ENCODE assay signal across 28 cellular contexts in genomic region chr14:89342049-89342448, GRCh38.
A peak's percentile ranks its signal among the peaks of the same experiment; 100 is the strongest.
DNase-seq lines count a peak whose midpoint lies in the region; ATAC-seq and TF ChIP-seq lines count a peak whose summit lies in the region.
"Had no signal": no experiment of that assay in that cellular context is flagged by ENCODE, and none has a peak within 500 bp of the region (broad histone marks: within the 10 kb centered on the region; RNA-seq: fewer than 3 reads in every experiment).

No MANE protein-coding gene starts in this region.

- H3K36me3 Mint-ChIP-seq in activated T-cell treated with anti-CD3 and anti-CD28 coated beads, Interleukin-2, amount 50 U/mL, for 4 hours (ENCODE audit: insufficient read depth) = peaks cover 25% of the 10 kb centered on the region
- peaks cover 41% of the 10 kb centered on the region for H3K36me3 Mint-ChIP-seq in stimulated activated memory B cell treated with anti-CD40 and anti-IgM and Interleukin-4, amounts not matched to agents 10 μg/mL and 1 μg/mL and 100 μg/mL, for 72 hours

- peaks cover 36% of the 10 kb centered on the region for H3K4me1 Mint-ChIP-seq in activated T-cell treated with anti-CD3 and anti-CD28 coated beads, Interleukin-2, amount 50 U/mL, for 4 hours (ENCODE audit: low read depth)
- peaks cover 43% of the 10 kb centered on the region for H3K4me1 Mint-ChIP-seq in stimulated activated memory B cell treated with anti-CD40 and anti-IgM and Interleukin-4, amounts not matched to agents 10 μg/mL and 1 μg/mL and 100 μg/mL, for 72 hours

- H3K27ac ChIP-seq in SU-DHL-6 (ENCODE audit: low read depth, low read length) = peak overlapping the region; percentile 89
- H3K27ac ChIP-seq: adrenal gland, neutrophil, upper lobe of left lung, VCaP had no signal

- H4K20me1 ChIP-seq in SU-DHL-6 (ENCODE audit: low read depth, low read length) = no peaks in the 10 kb centered on the region

- H3K4me3 ChIP-seq in SU-DHL-6 (ENCODE audit: insufficient read depth, low read length, poor library complexity, severe bottlenecking) = no peak overlapping the region
- H3K4me3 ChIP-seq: adrenal gland, upper lobe of left lung had no signal

- peak overlapping the region; percentile 11 for H3K27ac Mint-ChIP-seq in stimulated activated memory B cell treated with anti-CD40 and anti-IgM and Interleukin-4, amounts not matched to agents 10 μg/mL and 1 μg/mL and 100 μg/mL, for 72 hours
- H3K27ac Mint-ChIP-seq: activated CD4-positive, alpha-beta memory T cell treated with anti-CD3 and anti-CD28 coated beads for 36 hours; CD8-positive, alpha-beta T cell had no signal

- no peak overlapping the region for H3K4me3 Mint-ChIP-seq in activated T-cell treated with anti-CD3 and anti-CD28 coated beads, Interleukin-2, amount 50 U/mL, for 4 hours
- H3K4me3 Mint-ChIP-seq in stimulated activated memory B cell treated with anti-CD40 and anti-IgM and Interleukin-4, amounts not matched to agents 10 μg/mL and 1 μg/mL and 100 μg/mL, for 72 hours = no peak overlapping the region
- H3K4me3 Mint-ChIP-seq: activated CD4-positive, alpha-beta memory T cell treated with anti-CD3 and anti-CD28 coated beads for 36 hours; CD8-positive, alpha-beta T cell had no signal

- no peaks in the 10 kb centered on the region for H3K27me3 ChIP-seq in SU-DHL-6 (ENCODE audit: low read length)
- H3K27me3 ChIP-seq: adrenal gland, neutrophil, upper lobe of left lung had no signal

- peaks cover 66% of the 10 kb centered on the region for H3K79me2 ChIP-seq in SU-DHL-6 (ENCODE audit: insufficient read depth, low read length)

- H3K27me3 Mint-ChIP-seq in activated T-cell treated with anti-CD3 and anti-CD28 coated beads, Interleukin-2, amount 50 U/mL, for 4 hours (ENCODE audit: low read depth) = no peaks in the 10 kb centered on the region
- no peaks in the 10 kb centered on the region for H3K27me3 Mint-ChIP-seq in stimulated activated memory B cell treated with anti-CD40 and anti-IgM and Interleukin-4, amounts not matched to agents 10 μg/mL and 1 μg/mL and 100 μg/mL, for 72 hours
- H3K27me3 Mint-ChIP-seq: activated CD4-positive, alpha-beta memory T cell treated with anti-CD3 and anti-CD28 coated beads for 36 hours had no signal

- H3K9ac ChIP-seq in SU-DHL-6 (ENCODE audit: low read length) = no peak overlapping the region
- H3K9ac ChIP-seq: SK-N-SH had no signal

- no peaks in the 10 kb centered on the region for H3K9me2 ChIP-seq in SU-DHL-6 (replicated peaks; ENCODE audit: insufficient read depth, low read length)
- H3K9me2 ChIP-seq: SK-N-SH had no signal

- TF ChIP-seq CTCF in SU-DHL-6 (IDR thresholded peaks at IDR 0.05; ENCODE audit: insufficient read depth, low read length, poor library complexity, severe bottlenecking) = no peak

- no peak for DNase-seq in activated T-cell treated with anti-CD3 and anti-CD28 coated beads, Interleukin-2, amount 50 U/mL, for 4 hours
- DNase-seq in activated T-cell treated with anti-CD3 and anti-CD28 coated beads for 4 hours = no peak
- DNase-seq in cerebellar cortex (ENCODE audit: low spot score) = no peak
- no peak for DNase-seq in posterior vena cava (ENCODE audit: low spot score)
- DNase-seq in hepatic stellate cell (ENCODE audit: low spot score) = no peak
- DNase-seq: activated CD4-positive, alpha-beta memory T cell treated with anti-CD3 and anti-CD28 coated beads for 36 hours; activated CD8-positive, alpha-beta memory T cell treated with anti-CD3 and anti-CD28 coated beads, Interleukin-2, amount 50 U/mL, for 48 hours; adrenal gland; CD8-positive, alpha-beta T cell; DMS53; effector CD4-positive, alpha-beta T cell; GF-D8; head of caudate nucleus; left colon; mesenchymal stem cell; NCI-H1092; NCI-H2029 treated with DMSO at 0.1 percent for 48 hours; NCI-H2227 treated with DMSO at 0.1 percent for 48 hours; NCI-H69; SK-N-SH; substantia nigra; upper lobe of left lung had no signal

- peaks cover 24% of the 10 kb centered on the region for H3F3A ChIP-seq in SU-DHL-6 (ENCODE audit: insufficient read depth)

- no peaks in the 10 kb centered on the region for H3K9me3 Mint-ChIP-seq in activated T-cell treated with anti-CD3 and anti-CD28 coated beads, Interleukin-2, amount 50 U/mL, for 4 hours
- peaks cover 3% of the 10 kb centered on the region for H3K9me3 Mint-ChIP-seq in stimulated activated memory B cell treated with anti-CD40 and anti-IgM and Interleukin-4, amounts not matched to agents 10 μg/mL and 1 μg/mL and 100 μg/mL, for 72 hours
- H3K9me3 Mint-ChIP-seq: activated CD4-positive, alpha-beta memory T cell treated with anti-CD3 and anti-CD28 coated beads for 36 hours; CD8-positive, alpha-beta T cell had no signal

- peak overlapping the region; percentile 54 for H3K4me2 ChIP-seq in SU-DHL-6 (ENCODE audit: low read depth, low read length, poor library complexity, severe bottlenecking)
- H3K4me2 ChIP-seq: SK-N-SH had no signal

- no peak overlapping the region for H2AFZ ChIP-seq in SU-DHL-6 (ENCODE audit: low read depth, low read length, severe bottlenecking)

- peaks cover 4% of the 10 kb centered on the region; the same call in 1 of the 2 replicates for H3K36me3 ChIP-seq in SU-DHL-6 (ENCODE audit: low read length)
- H3K36me3 ChIP-seq: adrenal gland, neutrophil, upper lobe of left lung had no signal

- no peaks in the 10 kb centered on the region for H3K9me3 ChIP-seq in SU-DHL-6 (ENCODE audit: insufficient read depth, low read length)
- H3K9me3 ChIP-seq: adrenal gland, neutrophil, SK-N-SH, upper lobe of left lung had no signal

- peak; percentile 62 to 66 for ATAC-seq in activated T-cell treated with anti-CD3 and anti-CD28 coated beads, Interleukin-2, amount 50 U/mL, for 4 hours
- ATAC-seq in HG02973 (IDR thresholded peaks at IDR 0.05; ENCODE audit: unreplicated experiment) = peak; percentile 48
- ATAC-seq in stimulated activated memory B cell treated with anti-CD40 and anti-IgM and Interleukin-4, amounts not matched to agents 10 μg/mL and 1 μg/mL and 100 μg/mL, for 72 hours = no peak
- ATAC-seq: CD8-positive, alpha-beta T cell; HCT116; left colon had no signal

- intact Hi-C loops in posterior vena cava (cut with DNase I) = no loop called here
